Comparison of ENCODE assay signal across 18 cellular contexts in the genomic region with DNA sequence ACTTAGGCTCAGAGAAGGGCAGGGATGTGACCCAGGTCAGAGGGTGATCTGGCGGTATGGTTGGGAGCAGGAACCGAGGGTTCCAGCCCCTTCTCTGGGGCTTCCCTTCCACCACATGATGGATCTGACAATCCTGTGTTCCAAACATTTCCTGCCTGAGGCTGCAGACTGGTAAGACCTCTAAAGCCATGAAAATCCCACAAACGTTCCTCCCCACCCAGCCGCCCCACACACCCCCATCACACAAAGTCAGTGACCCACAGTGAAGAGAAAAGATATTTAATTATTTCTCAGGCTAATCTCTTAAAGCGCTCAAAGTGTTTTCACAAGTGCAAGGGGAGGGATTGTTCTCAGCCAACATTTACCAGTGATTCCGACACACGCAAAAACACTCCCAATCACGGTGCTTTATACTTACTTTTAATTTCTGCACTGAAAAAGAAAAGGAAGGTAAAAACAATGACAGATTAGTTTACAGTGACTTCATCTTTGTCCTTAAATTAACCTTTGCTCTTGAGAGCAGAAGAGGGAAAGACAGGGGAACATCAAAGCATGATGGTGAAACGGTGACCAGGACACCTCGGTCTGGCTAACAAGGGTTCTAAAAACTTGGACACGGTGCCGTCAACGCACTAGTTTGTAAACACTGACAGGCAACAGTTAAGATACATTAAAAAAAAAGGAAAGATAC. TPM values are rescaled to one million over a fixed set of nuclear protein-coding genes. Genes with fewer than 3 reads are reported as not detected.
DNase-seq lines count a peak whose midpoint lies in the region; ATAC-seq lines count a peak whose summit lies in the region.
"Had no signal": no experiment of that assay in that cellular context is flagged by ENCODE, and none has a peak within 500 bp of the region (broad histone marks: within the 10 kb centered on the region; RNA-seq: fewer than 3 reads in every experiment).

No MANE protein-coding gene starts in this region.

- H3K36me3 Mint-ChIP-seq in activated naive CD4-positive, alpha-beta T cell treated with anti-CD3 and anti-CD28 coated beads, Interleukin-2, amount 50 U/mL, for 72 hours: peaks cover 12 to 22% of the 10 kb centered on the region in 2 donors
- peaks cover 68% of the 10 kb centered on the region for H3K36me3 Mint-ChIP-seq in activated naive CD4-positive, alpha-beta T cell treated with anti-CD3 and anti-CD28 coated beads, Interleukin-2, amount 10 ng/mL, durations not matched to agents 7 days and 5 days
- H3K36me3 Mint-ChIP-seq in activated T-helper 17 cell treated with anti-CD3 and anti-CD28 coated beads, Interleukin-2, amount 50 U/mL, for 72 hours (ENCODE audit: low read depth): peaks cover 96% of the 10 kb centered on the region
- peaks cover 67% of the 10 kb centered on the region for H3K36me3 Mint-ChIP-seq in activated T-helper 1 cell treated with anti-CD3 and anti-CD28 coated beads, Interleukin-12 subunit alpha, Interleukin-12 subunit beta, Interleukin-2, Interleukin-4 antibody, amounts not matched to agents 30 ng/mL and 10 ng/mL and 1 ng/mL, durations not matched to agents 14 hours and 24 hours and 36 hours (ENCODE audit: low read depth)

- no peaks in the 10 kb centered on the region for H3K27me3 ChIP-seq in stomach smooth muscle (ENCODE audit: control insufficient read depth in 1 of 2, insufficient read depth in 2 of 2, low read length in 2 of 2)
- no peaks in the 10 kb centered on the region for H3K27me3 ChIP-seq in SJCRH30
- H3K27me3 ChIP-seq: heart right ventricle, right atrium auricular region had no signal

- ATAC-seq in activated naive CD4-positive, alpha-beta T cell treated with anti-CD3 and anti-CD28 coated beads, Interleukin-2, amount 50 U/mL, for 72 hours: no peak
- ATAC-seq in activated T-helper 17 cell treated with anti-CD3 and anti-CD28 coated beads, Interleukin-2, amount 50 U/mL, for 72 hours (replicated peaks): no peak
- peak; percentile 38 for ATAC-seq in left lobe of liver
- ATAC-seq: heart right ventricle, lower lobe of right lung had no signal

- H3K9ac ChIP-seq in stomach smooth muscle (ENCODE audit: low read length in 2 of 2): no peak overlapping the region

- peak overlapping the region; percentile 18 for H3K27ac ChIP-seq in stomach smooth muscle (ENCODE audit: low read length)
- no peak overlapping the region for H3K27ac ChIP-seq in SJCRH30
- H3K27ac ChIP-seq: C4-2B, heart right ventricle, lower lobe of right lung, right atrium auricular region had no signal

- H3K27me3 Mint-ChIP-seq in activated naive CD4-positive, alpha-beta T cell treated with anti-CD3 and anti-CD28 coated beads, Interleukin-2, amount 10 ng/mL, durations not matched to agents 7 days and 5 days: no peaks in the 10 kb centered on the region
- no peaks in the 10 kb centered on the region for H3K27me3 Mint-ChIP-seq in activated T-helper 17 cell treated with anti-CD3 and anti-CD28 coated beads, Interleukin-2, amount 50 U/mL, for 72 hours
- no peaks in the 10 kb centered on the region for H3K27me3 Mint-ChIP-seq in activated T-helper 1 cell treated with anti-CD3 and anti-CD28 coated beads, Interleukin-12 subunit alpha, Interleukin-12 subunit beta, Interleukin-2, Interleukin-4 antibody, amounts not matched to agents 30 ng/mL and 10 ng/mL and 1 ng/mL, durations not matched to agents 14 hours and 24 hours and 36 hours (ENCODE audit: insufficient read depth)
- H3K27me3 Mint-ChIP-seq: activated CD4-positive, alpha-beta T cell treated with anti-CD3 and anti-CD28 coated beads, Interleukin-2, amount 10 ng/mL, durations not matched to agents 7 days and 5 days; dendritic cell treated with granulocyte-macrophage colony-stimulating factor and Interleukin-4, amounts not matched to agents 40 ng/mL and 50 ng/mL, for 4 days had no signal

- H3K9me3 ChIP-seq in stomach smooth muscle (ENCODE audit: control insufficient read depth in 2 of 2, low read length in 2 of 2) (no peaks in the 10 kb centered on the region), SJCRH30 (replicated peaks) (no peaks in the 10 kb centered on the region)
- H3K9me3 ChIP-seq: heart right ventricle, lower lobe of right lung, right atrium auricular region had no signal

- H3K4me1 ChIP-seq in stomach smooth muscle (ENCODE audit: control insufficient read depth, insufficient read depth, low read length) (peaks cover 2% of the 10 kb centered on the region), SJCRH30 (no peaks in the 10 kb centered on the region)

- H3K27ac Mint-ChIP-seq in activated naive CD4-positive, alpha-beta T cell treated with anti-CD3 and anti-CD28 coated beads, Interleukin-2, amount 50 U/mL, for 72 hours: peak overlapping the region; percentile 35 to 50
- H3K27ac Mint-ChIP-seq in activated naive CD4-positive, alpha-beta T cell treated with anti-CD3 and anti-CD28 coated beads, Interleukin-2, amount 10 ng/mL, durations not matched to agents 7 days and 5 days: no peak overlapping the region
- peak overlapping the region; percentile 61 for H3K27ac Mint-ChIP-seq in activated T-helper 17 cell treated with anti-CD3 and anti-CD28 coated beads, Interleukin-2, amount 50 U/mL, for 72 hours
- no peak overlapping the region for H3K27ac Mint-ChIP-seq in activated T-helper 1 cell treated with anti-CD3 and anti-CD28 coated beads, Interleukin-12 subunit alpha, Interleukin-12 subunit beta, Interleukin-2, Interleukin-4 antibody, amounts not matched to agents 30 ng/mL and 10 ng/mL and 1 ng/mL, durations not matched to agents 14 hours and 24 hours and 36 hours
- H3K27ac Mint-ChIP-seq: dendritic cell treated with granulocyte-macrophage colony-stimulating factor and Interleukin-4, amounts not matched to agents 40 ng/mL and 50 ng/mL, for 4 days had no signal

- intact Hi-C loops in activated T-helper 1 cell treated with anti-CD3 and anti-CD28 coated beads, Interleukin-12 subunit alpha, Interleukin-12 subunit beta, Interleukin-2, Interleukin-4 antibody, amounts not matched to agents 30 ng/mL and 10 ng/mL and 1 ng/mL, durations not matched to agents 14 hours and 24 hours and 36 hours (cut with micrococcal nuclease): no loop called here

- no peak overlapping the region for H3K4me3 Mint-ChIP-seq in activated naive CD4-positive, alpha-beta T cell treated with anti-CD3 and anti-CD28 coated beads, Interleukin-2, amount 10 ng/mL, durations not matched to agents 7 days and 5 days
- no peak overlapping the region for H3K4me3 Mint-ChIP-seq in activated T-helper 17 cell treated with anti-CD3 and anti-CD28 coated beads, Interleukin-2, amount 50 U/mL, for 72 hours
- H3K4me3 Mint-ChIP-seq in activated T-helper 1 cell treated with anti-CD3 and anti-CD28 coated beads, Interleukin-12 subunit alpha, Interleukin-12 subunit beta, Interleukin-2, Interleukin-4 antibody, amounts not matched to agents 30 ng/mL and 10 ng/mL and 1 ng/mL, durations not matched to agents 14 hours and 24 hours and 36 hours: no peak overlapping the region
- H3K4me3 Mint-ChIP-seq: activated CD4-positive, alpha-beta T cell treated with anti-CD3 and anti-CD28 coated beads, Interleukin-2, amount 10 ng/mL, durations not matched to agents 7 days and 5 days; dendritic cell treated with granulocyte-macrophage colony-stimulating factor and Interleukin-4, amounts not matched to agents 40 ng/mL and 50 ng/mL, for 4 days had no signal

- H3K9me3 Mint-ChIP-seq in activated naive CD4-positive, alpha-beta T cell treated with anti-CD3 and anti-CD28 coated beads, Interleukin-2, amount 50 U/mL, for 72 hours: no peaks in the 10 kb centered on the region
- no peaks in the 10 kb centered on the region for H3K9me3 Mint-ChIP-seq in activated naive CD4-positive, alpha-beta T cell treated with anti-CD3 and anti-CD28 coated beads, Interleukin-2, amount 10 ng/mL, durations not matched to agents 7 days and 5 days
- H3K9me3 Mint-ChIP-seq in activated T-helper 17 cell treated with anti-CD3 and anti-CD28 coated beads, Interleukin-2, amount 50 U/mL, for 72 hours: no peaks in the 10 kb centered on the region
- H3K9me3 Mint-ChIP-seq in activated T-helper 1 cell treated with anti-CD3 and anti-CD28 coated beads, Interleukin-12 subunit alpha, Interleukin-12 subunit beta, Interleukin-2, Interleukin-4 antibody, amounts not matched to agents 30 ng/mL and 10 ng/mL and 1 ng/mL, durations not matched to agents 14 hours and 24 hours and 36 hours: no peaks in the 10 kb centered on the region
- H3K9me3 Mint-ChIP-seq: activated CD4-positive, alpha-beta T cell treated with anti-CD3 and anti-CD28 coated beads, Interleukin-2, amount 10 ng/mL, durations not matched to agents 7 days and 5 days; dendritic cell treated with granulocyte-macrophage colony-stimulating factor and Interleukin-4, amounts not matched to agents 40 ng/mL and 50 ng/mL, for 4 days had no signal

- DNase-seq in activated naive CD4-positive, alpha-beta T cell treated with anti-CD3 and anti-CD28 coated beads, Interleukin-2, amount 50 U/mL, for 72 hours (ENCODE audit: low spot score in 2 of 2): no peak
- DNase-seq in activated naive CD4-positive, alpha-beta T cell treated with anti-CD3 and anti-CD28 coated beads, Interleukin-2, amount 10 ng/mL, durations not matched to agents 7 days and 5 days: no peak
- DNase-seq in left lobe of liver (ENCODE audit: low spot score) (peak; percentile 38), T-helper 2 cell (no peak), SJCRH30 (no peak)
- DNase-seq in activated T-helper 1 cell treated with anti-CD3 and anti-CD28 coated beads, Interleukin-12 subunit alpha, Interleukin-12 subunit beta, Interleukin-2, Interleukin-4 antibody, amounts not matched to agents 30 ng/mL and 10 ng/mL and 1 ng/mL, durations not matched to agents 14 hours and 24 hours and 36 hours (ENCODE audit: low spot score): no peak
- DNase-seq: activated CD4-positive, alpha-beta T cell treated with anti-CD3 and anti-CD28 coated beads, Interleukin-2, amount 10 ng/mL, durations not matched to agents 7 days and 5 days; activated T-cell treated with anti-CD3 and anti-CD28 coated beads for 4 hours; GDM1; heart right ventricle; lower lobe of right lung; NCI-H146; Right ventricle myocardium superior had no signal

- no peaks in the 10 kb centered on the region for H3K4me1 Mint-ChIP-seq in activated naive CD4-positive, alpha-beta T cell treated with anti-CD3 and anti-CD28 coated beads, Interleukin-2, amount 10 ng/mL, durations not matched to agents 7 days and 5 days
- H3K4me1 Mint-ChIP-seq in activated T-helper 17 cell treated with anti-CD3 and anti-CD28 coated beads, Interleukin-2, amount 50 U/mL, for 72 hours: no peaks in the 10 kb centered on the region
- no peaks in the 10 kb centered on the region for H3K4me1 Mint-ChIP-seq in activated T-helper 1 cell treated with anti-CD3 and anti-CD28 coated beads, Interleukin-12 subunit alpha, Interleukin-12 subunit beta, Interleukin-2, Interleukin-4 antibody, amounts not matched to agents 30 ng/mL and 10 ng/mL and 1 ng/mL, durations not matched to agents 14 hours and 24 hours and 36 hours (ENCODE audit: low read depth)
- H3K4me1 Mint-ChIP-seq: activated CD4-positive, alpha-beta T cell treated with anti-CD3 and anti-CD28 coated beads, Interleukin-2, amount 10 ng/mL, durations not matched to agents 7 days and 5 days had no signal

- H3K4me3 ChIP-seq in stomach smooth muscle (ENCODE audit: low read length in 2 of 2) (no peak overlapping the region), SJCRH30 (no peak overlapping the region)
- H3K4me3 ChIP-seq: heart right ventricle, lower lobe of right lung, right atrium auricular region had no signal

- CTCF ChIA-PET in activated naive CD4-positive, alpha-beta T cell treated with anti-CD3 and anti-CD28 coated beads, Interleukin-2, amount 10 ng/mL, durations not matched to agents 7 days and 5 days (lab: Charles Lee): no interaction called here

- peaks cover 52 to 62% of the 10 kb centered on the region in 2 donors for H3K36me3 ChIP-seq in stomach smooth muscle (ENCODE audit: control insufficient read depth in 2 of 2, insufficient read depth in 2 of 2, low read length in 2 of 2)
- H3K36me3 ChIP-seq in SJCRH30: peaks cover 42% of the 10 kb centered on the region

RNA-seq across cellular contexts. Expression of gene WDR1, which starts 42.4 kb away (rescaled TPM):
- 100 to 1,000 TPM; 382 to 520 TPM for total RNA-seq in activated naive CD4-positive, alpha-beta T cell treated with anti-CD3 and anti-CD28 coated beads, Interleukin-2, amount 50 U/mL, for 72 hours
- total RNA-seq in activated T-helper 17 cell treated with anti-CD3 and anti-CD28 coated beads, Interleukin-2, amount 50 U/mL, for 72 hours: 100 to 1,000 TPM; 401 to 630 TPM
- total RNA-seq in left lobe of liver: 69.5 TPM
- total RNA-seq in SJCRH30 (2014; rRNA removed; shearing (Covaris generic)): 95.1 and 95.7 TPM in 2 replicates
- total RNA-seq in activated T-helper 1 cell treated with anti-CD3 and anti-CD28 coated beads, Interleukin-12 subunit alpha, Interleukin-12 subunit beta, Interleukin-2, Interleukin-4 antibody, amounts not matched to agents 30 ng/mL and 10 ng/mL and 1 ng/mL, durations not matched to agents 14 hours and 24 hours and 36 hours: 449 and 453 TPM in 2 replicates

RNA-seq across cellular contexts. Expression of gene SLC2A9, which starts 52.9 kb away (rescaled TPM):
- total RNA-seq in activated naive CD4-positive, alpha-beta T cell treated with anti-CD3 and anti-CD28 coated beads, Interleukin-2, amount 50 U/mL, for 72 hours: 1 to 10 TPM in 1 of 2 donors, under 1 TPM in 1; 0.52 to 1.2 TPM
- 1 to 10 TPM; 1.1 to 1.8 TPM for total RNA-seq in activated T-helper 17 cell treated with anti-CD3 and anti-CD28 coated beads, Interleukin-2, amount 50 U/mL, for 72 hours
- total RNA-seq in left lobe of liver: 21.7 TPM
- total RNA-seq in SJCRH30 (2014; rRNA removed; shearing (Covaris generic)): 0.08 TPM in 1 of 2 replicates, not detected in the other
- total RNA-seq in activated T-helper 1 cell treated with anti-CD3 and anti-CD28 coated beads, Interleukin-12 subunit alpha, Interleukin-12 subunit beta, Interleukin-2, Interleukin-4 antibody, amounts not matched to agents 30 ng/mL and 10 ng/mL and 1 ng/mL, durations not matched to agents 14 hours and 24 hours and 36 hours: 3.4 and 4.5 TPM in 2 replicates

Comparison
In these comparisons a context has a peak if more than half of its experiments do, and no peak if none do; other contexts are left out.
1. H3K27ac Mint-ChIP-seq: peak in activated naive CD4-positive, alpha-beta T cell treated with anti-CD3 and anti-CD28 coated beads, Interleukin-2, amount 50 U/mL, for 72 hours (2 of 2) and activated T-helper 17 cell treated with anti-CD3 and anti-CD28 coated beads, Interleukin-2, amount 50 U/mL, for 72 hours (single experiment); none in activated naive CD4-positive, alpha-beta T cell treated with anti-CD3 and anti-CD28 coated beads, Interleukin-2, amount 10 ng/mL, durations not matched to agents 7 days and 5 days (single experiment) and activated T-helper 1 cell treated with anti-CD3 and anti-CD28 coated beads, Interleukin-12 subunit alpha, Interleukin-12 subunit beta, Interleukin-2, Interleukin-4 antibody, amounts not matched to agents 30 ng/mL and 10 ng/mL and 1 ng/mL, durations not matched to agents 14 hours and 24 hours and 36 hours (single experiment).